Comparison of ENCODE assay signal across 10 cellular contexts in the genomic region with DNA sequence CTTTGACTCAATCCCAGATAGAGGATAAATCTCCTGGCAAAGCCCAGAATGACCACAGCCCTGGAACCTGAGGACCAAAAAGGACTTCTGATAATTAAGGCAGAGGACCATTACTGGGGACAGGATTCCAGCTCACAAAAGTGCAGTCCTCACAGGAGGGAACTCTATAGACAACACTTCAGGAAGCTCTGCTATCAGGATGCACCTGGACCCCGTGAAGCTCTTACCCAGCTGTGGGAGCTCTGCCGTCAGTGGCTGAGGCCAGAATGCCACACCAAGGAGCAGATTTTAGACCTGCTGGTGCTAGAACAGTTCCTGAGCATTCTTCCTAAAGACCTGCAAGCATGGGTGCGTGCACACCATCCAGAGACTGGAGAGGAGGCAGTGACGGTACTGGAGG. TPM values are rescaled to one million over a fixed set of nuclear protein-coding genes. Genes with fewer than 3 reads are reported as not detected.
A peak's percentile ranks its signal among the peaks of the same experiment; 100 is the strongest.
DNase-seq lines count a peak whose midpoint lies in the region; ATAC-seq, FAIRE-seq and TF ChIP-seq lines count a peak whose summit lies in the region.
"Had no signal": no experiment of that assay in that cellular context is flagged by ENCODE, and none has a peak within 500 bp of the region (broad histone marks: within the 10 kb centered on the region; RNA-seq: fewer than 3 reads in every experiment).

No MANE protein-coding gene starts in this region.

- no peak for TF ChIP-seq CTCF in PC-3 (conservative IDR thresholded peaks at IDR 0.05; ENCODE audit: low read depth, low read length)
- no peak for TF ChIP-seq CTCF in endothelial cell of umbilical vein (IDR thresholded peaks at IDR 0.05; ENCODE audit: extremely low read depth in 1 of 2, insufficient read depth in 1 of 2, low read depth in 1 of 2, low read length in 2 of 2)

- H2AFZ ChIP-seq in PC-3 (ENCODE audit: low read length) (no peak overlapping the region), endothelial cell of umbilical vein (ENCODE audit: low read depth, low read length) (no peak overlapping the region)

- no peak for ATAC-seq in activated T-cell treated with anti-CD3 and anti-CD28 coated beads, Interleukin-2, amount 50 U/mL, for 72 hours (replicated peaks in 1 of 2)
- no peak for ATAC-seq in PC-3
- ATAC-seq in stimulated activated effector memory CD8-positive, alpha-beta T cell treated with anti-CD3 and anti-CD28 coated beads, Interleukin-12 subunit alpha, Interleukin-12 subunit beta, amount 100 ng/mL, for 72 hours = no peak

- H3K9ac ChIP-seq in PC-3 (ENCODE audit: low read length) = no peak overlapping the region
- no peak overlapping the region for H3K9ac ChIP-seq in endothelial cell of umbilical vein (replicated peaks; ENCODE audit: extremely low read depth, insufficient read depth, low read length)

- TF ChIP-seq POLR2A in endothelial cell of umbilical vein (IDR thresholded peaks at IDR 0.05; ENCODE audit: low read depth, low read length) = no peak

- POLR2A ChIA-PET in PC-3 (lab: Charles Lee; ENCODE audit: unreplicated experiment) = interaction anchor here (0.6 to 0.7 kb wide), 2 partner anchors 142 to 150 kb away, joined by 3 to 5 read pairs; no protein-coding TSS in a partner anchor
- POLR2A ChIA-PET in endothelial cell of umbilical vein (lab: Charles Lee) = interaction anchor here (1.5 kb wide), 1 partner anchor 16 kb away, joined by 9 read pairs; a partner anchor contains a TSS

- peaks cover 29% of the 10 kb centered on the region for H3K79me2 ChIP-seq in PC-3 (ENCODE audit: low read length)
- H3K79me2 ChIP-seq in endothelial cell of umbilical vein (ENCODE audit: control insufficient read depth, insufficient read depth, low read length) = peaks cover 34% of the 10 kb centered on the region

- no peaks in the 10 kb centered on the region for H3K27me3 ChIP-seq in PC-3 (ENCODE audit: low read length)
- H3K27me3 ChIP-seq in endothelial cell of umbilical vein (ENCODE audit: control insufficient read depth in 2 of 2, insufficient read depth in 2 of 2, low read length in 2 of 2) = no peaks in the 10 kb centered on the region

- H3K4me2 ChIP-seq in PC-3 (ENCODE audit: low read length) = peak overlapping the region; percentile 83
- H3K4me2 ChIP-seq in endothelial cell of umbilical vein (ENCODE audit: insufficient read depth, low read length) = peak overlapping the region; percentile 87

- no peak for FAIRE-seq in endothelial cell of umbilical vein (lab: Jason Lieb, UNC)

- H3K9me2 ChIP-seq in PC-3 (replicated peaks; ENCODE audit: low read length) = no peaks in the 10 kb centered on the region

- H3K9me3 ChIP-seq in PC-3 (ENCODE audit: low read length) = no peaks in the 10 kb centered on the region
- no peaks in the 10 kb centered on the region for H3K9me3 ChIP-seq in endothelial cell of umbilical vein (replicated peaks; ENCODE audit: control insufficient read depth, insufficient read depth, low read length)

- no peaks in the 10 kb centered on the region for H3F3A ChIP-seq in PC-3 (ENCODE audit: low read length, unreplicated experiment)

- intact Hi-C loops in PC-3 (cut with micrococcal nuclease) (no loop called here), endothelial cell of umbilical vein (cut with micrococcal nuclease) (no loop called here)

- no peak for DNase-seq in activated T-cell treated with anti-CD3 and anti-CD28 coated beads, Interleukin-2, amount 50 U/mL, for 72 hours
- DNase-seq in activated T-cell treated with anti-CD3 and anti-CD28 coated beads, Interleukin-2, amount 50 U/mL, for 1 hour = no peak
- DNase-seq in PC-3 (no peak), endothelial cell of umbilical vein (ENCODE audit: low read depth, low spot score) (no peak), SW 1271 (lab: John Stamatoyannopoulos, UW) (no peak), T1000 (lab: John Stamatoyannopoulos, UW) (no peak), OCI-M1 (lab: John Stamatoyannopoulos, UW) (no peak)
- no peak for DNase-seq in stimulated activated effector memory CD8-positive, alpha-beta T cell treated with anti-CD3 and anti-CD28 coated beads, Interleukin-12 subunit alpha, Interleukin-12 subunit beta, amount 100 ng/mL, for 72 hours (ENCODE audit: low spot score in 2 of 2)
- DNase-seq: foreskin melanocyte, HCEC 1CT had no signal

- CTCF ChIA-PET in PC-3 (lab: Charles Lee) (no interaction called here), endothelial cell of umbilical vein (lab: Charles Lee) (interaction anchor here (1.4 to 2.3 kb wide), 3 partner anchors 21 to 258 kb away, joined by 5 to 12 read pairs (median 6); no protein-coding TSS in a partner anchor)

- peak overlapping the region; percentile 85 for H3K4me3 ChIP-seq in PC-3 (ENCODE audit: low read length)
- peak overlapping the region in 1 of 3 experiments; percentile 77 for H3K4me3 ChIP-seq in endothelial cell of umbilical vein (replicated peaks in 1 of 3; ENCODE audit: insufficient read depth in 1 of 3, low read depth in 1 of 3, low read length in 3 of 3)

- no peaks in the 10 kb centered on the region; the same call in 1 of the 2 replicates for H3K36me3 ChIP-seq in PC-3 (ENCODE audit: low read depth, low read length)
- peaks cover 11 to 19% of the 10 kb centered on the region in 2 experiments for H3K36me3 ChIP-seq in endothelial cell of umbilical vein (ENCODE audit: control insufficient read depth in 2 of 2, extremely low read depth in 1 of 2, insufficient read depth in 2 of 2, low read length in 2 of 2)

- no peaks in the 10 kb centered on the region for H3K9me3 Mint-ChIP-seq in activated T-cell treated with anti-CD3 and anti-CD28 coated beads, Interleukin-2, amount 50 U/mL, for 72 hours
- no peaks in the 10 kb centered on the region for H3K9me3 Mint-ChIP-seq in stimulated activated effector memory CD8-positive, alpha-beta T cell treated with anti-CD3 and anti-CD28 coated beads, Interleukin-12 subunit alpha, Interleukin-12 subunit beta, amount 100 ng/mL, for 72 hours

- dilution Hi-C loops in endothelial cell of umbilical vein (cut with MboI; ENCODE audit: extremely low pct_ligation_motif_present, low sequenced_read_pairs) = no loop called here

- H3K9me1 ChIP-seq in endothelial cell of umbilical vein (replicated peaks; ENCODE audit: control insufficient read depth, extremely low read depth, insufficient read depth, low read length) = no peaks in the 10 kb centered on the region

- H3K36me3 Mint-ChIP-seq in activated T-cell treated with anti-CD3 and anti-CD28 coated beads, Interleukin-2, amount 50 U/mL, for 72 hours (ENCODE audit: insufficient read depth in 2 of 2) = peaks cover 6 to 29% of the 10 kb centered on the region in 2 donors
- peaks cover 70% of the 10 kb centered on the region for H3K36me3 Mint-ChIP-seq in stimulated activated effector memory CD8-positive, alpha-beta T cell treated with anti-CD3 and anti-CD28 coated beads, Interleukin-12 subunit alpha, Interleukin-12 subunit beta, amount 100 ng/mL, for 72 hours

- BruUV-seq in PC-3 (replicated peaks; lab: Mats Ljungman, UMichigan) (no TSS peak), endothelial cell of umbilical vein (replicated peaks; lab: Mats Ljungman, UMichigan) (no TSS peak)

- H3K4me1 Mint-ChIP-seq in activated T-cell treated with anti-CD3 and anti-CD28 coated beads, Interleukin-2, amount 50 U/mL, for 72 hours (ENCODE audit: low read depth) = peaks cover 57% of the 10 kb centered on the region
- H3K4me1 Mint-ChIP-seq in stimulated activated effector memory CD8-positive, alpha-beta T cell treated with anti-CD3 and anti-CD28 coated beads, Interleukin-12 subunit alpha, Interleukin-12 subunit beta, amount 100 ng/mL, for 72 hours = peaks cover 48% of the 10 kb centered on the region

- H4K20me1 ChIP-seq in PC-3 (ENCODE audit: low read length) (no peaks in the 10 kb centered on the region), endothelial cell of umbilical vein (replicated peaks; ENCODE audit: control insufficient read depth, extremely low read depth, insufficient read depth, low read length) (no peaks in the 10 kb centered on the region)

- no peak overlapping the region for H3K27ac ChIP-seq in PC-3 (ENCODE audit: low read length)
- peak overlapping the region; percentile 46 for H3K27ac ChIP-seq in endothelial cell of umbilical vein (ENCODE audit: insufficient read depth, low read depth, low read length)

- no peaks in the 10 kb centered on the region for H3K27me3 Mint-ChIP-seq in activated T-cell treated with anti-CD3 and anti-CD28 coated beads, Interleukin-2, amount 50 U/mL, for 72 hours (ENCODE audit: low read depth)

- H3K4me3 Mint-ChIP-seq in activated T-cell treated with anti-CD3 and anti-CD28 coated beads, Interleukin-2, amount 50 U/mL, for 72 hours = peak overlapping the region; percentile 98 to 99
- peak overlapping the region; percentile 86 for H3K4me3 Mint-ChIP-seq in stimulated activated effector memory CD8-positive, alpha-beta T cell treated with anti-CD3 and anti-CD28 coated beads, Interleukin-12 subunit alpha, Interleukin-12 subunit beta, amount 100 ng/mL, for 72 hours

- H3K4me1 ChIP-seq in PC-3 (ENCODE audit: insufficient read depth, low read length) = peaks cover 9% of the 10 kb centered on the region; the same call in 1 of the 2 replicates
- peaks cover 11% of the 10 kb centered on the region for H3K4me1 ChIP-seq in endothelial cell of umbilical vein (ENCODE audit: control insufficient read depth, extremely low read depth, insufficient read depth, low read length)

- peak overlapping the region; percentile 99 for H3K27ac Mint-ChIP-seq in activated T-cell treated with anti-CD3 and anti-CD28 coated beads, Interleukin-2, amount 50 U/mL, for 72 hours
- H3K27ac Mint-ChIP-seq in stimulated activated effector memory CD8-positive, alpha-beta T cell treated with anti-CD3 and anti-CD28 coated beads, Interleukin-12 subunit alpha, Interleukin-12 subunit beta, amount 100 ng/mL, for 72 hours = peak overlapping the region; percentile 87

RNA-seq across cellular contexts. Expression of a gene that starts 1.0 kb away (rescaled TPM):
- total RNA-seq in activated T-cell treated with anti-CD3 and anti-CD28 coated beads, Interleukin-2, amount 50 U/mL, for 72 hours = 1 to 10 TPM; 5.1 to 7.9 TPM
- total RNA-seq in PC-3 (2014; rRNA removed) = 4.5 and 8.1 TPM in 2 replicates
- total RNA-seq in endothelial cell of umbilical vein = 7.7 and 8.9 TPM in 2 replicates
- 3.7 and 4.9 TPM in 2 replicates for polyA plus RNA-seq in endothelial cell of umbilical vein
- polyA plus RNA-seq in endothelial cell of umbilical vein (2011; cell fraction: cytosol; rRNA removed) = 7.9 and 8.2 TPM in 2 replicates
- 11.0 and 12.2 TPM in 2 replicates for polyA plus RNA-seq in endothelial cell of umbilical vein (2011; cell fraction: nucleus; rRNA removed)
- polyA plus RNA-seq in endothelial cell of umbilical vein (2012) = 5.9 and 7.4 TPM in 2 replicates
- polyA minus RNA-seq in endothelial cell of umbilical vein = 7.0 and 7.9 TPM in 2 replicates
- polyA minus RNA-seq in endothelial cell of umbilical vein (2011; cell fraction: cytosol; rRNA and poly(A)+ RNA removed) = 2.3 TPM
- 6.3 and 8.3 TPM in 2 replicates for polyA minus RNA-seq in endothelial cell of umbilical vein (2011; cell fraction: nucleus; rRNA and poly(A)+ RNA removed)

RNA-seq across cellular contexts. Expression of a gene that starts 16.3 kb away (rescaled TPM):
- total RNA-seq in activated T-cell treated with anti-CD3 and anti-CD28 coated beads, Interleukin-2, amount 50 U/mL, for 72 hours = 10 to 100 TPM; 29.8 to 32.0 TPM
- total RNA-seq in PC-3 (2014; rRNA removed) (10.3 and 12.0 TPM in 2 replicates), endothelial cell of umbilical vein (19.7 and 21.2 TPM in 2 replicates)
- polyA plus RNA-seq in endothelial cell of umbilical vein = 6.6 and 9.4 TPM in 2 replicates
- 4.0 and 4.3 TPM in 2 replicates for polyA plus RNA-seq in endothelial cell of umbilical vein (2011; cell fraction: cytosol; rRNA removed)
- polyA plus RNA-seq in endothelial cell of umbilical vein (2011; cell fraction: nucleus; rRNA removed) = 32.0 and 35.5 TPM in 2 replicates
- polyA plus RNA-seq in endothelial cell of umbilical vein (2012) = 8.0 and 10.0 TPM in 2 replicates
- polyA minus RNA-seq in endothelial cell of umbilical vein = 23.7 and 24.3 TPM in 2 replicates
- polyA minus RNA-seq in endothelial cell of umbilical vein (2011; cell fraction: cytosol; rRNA and poly(A)+ RNA removed) = 8.4 TPM
- polyA minus RNA-seq in endothelial cell of umbilical vein (2011; cell fraction: nucleus; rRNA and poly(A)+ RNA removed) = 18.8 and 26.4 TPM in 2 replicates

RNA-seq across cellular contexts. Expression of a gene that starts 45.0 kb away (rescaled TPM):
- 1 to 10 TPM; 5.1 to 6.1 TPM for total RNA-seq in activated T-cell treated with anti-CD3 and anti-CD28 coated beads, Interleukin-2, amount 50 U/mL, for 72 hours
- total RNA-seq in PC-3 (2014; rRNA removed) = 8.9 and 12.1 TPM in 2 replicates
- total RNA-seq in endothelial cell of umbilical vein = 0.27 and 0.30 TPM in 2 replicates
- polyA plus RNA-seq in endothelial cell of umbilical vein = 0.03 and 0.11 TPM in 2 replicates
- 0.14 and 0.24 TPM in 2 replicates for polyA plus RNA-seq in endothelial cell of umbilical vein (2011; cell fraction: cytosol; rRNA removed)
- 0.20 and 0.26 TPM in 2 replicates for polyA plus RNA-seq in endothelial cell of umbilical vein (2011; cell fraction: nucleus; rRNA removed)
- polyA plus RNA-seq in endothelial cell of umbilical vein (2012) = 0.29 TPM in 1 of 2 replicates, not detected in the other
- polyA minus RNA-seq in endothelial cell of umbilical vein = 0.28 TPM in 1 of 2 replicates, not detected in the other
- 1.6 TPM for polyA minus RNA-seq in endothelial cell of umbilical vein (2011; cell fraction: cytosol; rRNA and poly(A)+ RNA removed)
- 0.34 and 0.43 TPM in 2 replicates for polyA minus RNA-seq in endothelial cell of umbilical vein (2011; cell fraction: nucleus; rRNA and poly(A)+ RNA removed)
